ENCODE assay signal across 8 cellular contexts in the genomic region with DNA sequence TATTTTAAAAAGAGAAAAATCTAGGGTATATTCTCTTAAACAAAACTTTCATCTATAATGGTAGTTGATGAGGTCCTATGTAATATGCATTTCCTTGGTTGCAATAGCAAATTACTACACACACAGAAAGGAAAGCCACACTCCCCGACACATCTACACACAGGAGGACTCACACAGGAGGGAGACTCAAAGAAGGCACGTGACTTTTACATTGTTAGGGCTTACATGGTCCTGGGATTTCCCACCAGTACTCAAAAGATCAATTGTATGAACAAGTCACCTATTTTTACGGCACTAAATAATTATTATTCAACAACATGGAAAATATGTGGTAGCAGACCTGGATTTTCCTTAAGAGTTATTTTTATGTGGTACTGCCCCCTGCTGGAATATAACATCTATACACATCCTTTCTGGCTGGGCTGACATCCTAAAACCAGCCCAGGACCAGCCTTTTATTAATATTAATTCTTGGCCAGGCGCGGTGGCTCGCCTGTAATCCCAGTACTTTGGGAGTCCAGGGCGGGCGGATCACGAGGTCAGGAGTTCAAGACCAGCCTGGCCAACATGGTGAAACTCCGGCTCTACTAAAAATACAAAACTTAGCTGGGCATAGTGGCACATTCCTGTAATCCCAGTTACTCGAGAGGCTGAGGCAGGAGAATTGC. TPM values are rescaled to one million over a fixed set of nuclear protein-coding genes. Genes with fewer than 3 reads are reported as not detected.
A peak's percentile ranks its signal among the peaks of the same experiment; 100 is the strongest.
DNase-seq lines count a peak whose midpoint lies in the region; ATAC-seq and TF ChIP-seq lines count a peak whose summit lies in the region.

No MANE protein-coding gene starts in this region.

- no peak overlapping the region for H2AFZ ChIP-seq in hepatocyte

- peak; percentile 67 for TF ChIP-seq CTCF in hepatocyte (IDR thresholded peaks at IDR 0.05; ENCODE audit: poor library complexity)

- no peaks in the 10 kb centered on the region for H4K20me1 ChIP-seq in hepatocyte (ENCODE audit: insufficient read depth, poor library complexity, severe bottlenecking)

- no peaks in the 10 kb centered on the region for H3K4me1 ChIP-seq in hepatocyte (ENCODE audit: insufficient read depth)

- no peak overlapping the region for H3K4me3 ChIP-seq in hepatocyte

- H3K36me3 ChIP-seq in hepatocyte (replicated peaks; ENCODE audit: insufficient read depth, low read depth), result no peaks in the 10 kb centered on the region

- 49% methylated on average over 11 of the region's 11 CpGs for WGBS in hepatocyte (ENCODE audit: low lambda C conversion rate, missing lambda C conversion rate)

- ATAC-seq in GM21526 (IDR thresholded peaks at IDR 0.05; ENCODE audit: low FRiP score, unreplicated experiment), result peak; percentile 67
- peak; percentile 74 for ATAC-seq in stimulated activated naive CD8-positive, alpha-beta T cell treated with anti-CD3 and anti-CD28 coated beads, Interleukin-15, Interleukin-2, amounts not matched to agents 100 U/mL and 50 U/mL, for 24 hours
- ATAC-seq in HG02981 (IDR thresholded peaks at IDR 0.05; ENCODE audit: unreplicated experiment), result no peak

- DNase-seq in DMS 273 (lab: John Stamatoyannopoulos, UW; ENCODE audit: unreplicated experiment), result peak; percentile 81
- DNase-seq in NCI-H2081 treated with DMSO at 0.1 percent for 48 hours (lab: John Stamatoyannopoulos, UW), result peak; percentile 72
- DNase-seq in amniotic stem cell (lab: John Stamatoyannopoulos, UW), result peak; percentile 46
- peak; percentile 84 for DNase-seq in hepatocyte (ENCODE audit: low spot score)
- no peak for DNase-seq in stimulated activated naive CD8-positive, alpha-beta T cell treated with anti-CD3 and anti-CD28 coated beads, Interleukin-15, Interleukin-2, amounts not matched to agents 100 U/mL and 50 U/mL, for 24 hours
- no peak for DNase-seq in stimulated activated CD8-positive, alpha-beta memory T cell treated with anti-CD3 and anti-CD28 coated beads, Interleukin-4, amount 100 ng/mL, for 48 hours

- H3K9me3 ChIP-seq in hepatocyte (ENCODE audit: low read depth), result no peaks in the 10 kb centered on the region

- no peaks in the 10 kb centered on the region for H3K9me2 ChIP-seq in hepatocyte (replicated peaks; ENCODE audit: insufficient read depth)

- no peak overlapping the region for H3K4me2 ChIP-seq in hepatocyte

- no peak overlapping the region for H3K27ac ChIP-seq in hepatocyte

- no peaks in the 10 kb centered on the region for H3K79me2 ChIP-seq in hepatocyte

- no peaks in the 10 kb centered on the region for H3K27me3 ChIP-seq in hepatocyte

RNA-seq across cellular contexts. Expression of a gene that starts 33.9 kb away (rescaled TPM):
- total RNA-seq in hepatocyte, result 43.9 and 46.6 TPM in 2 replicates
- polyA plus RNA-seq in hepatocyte, result 33.5 TPM in 2 replicates

Comparison
In these comparisons a context has a peak if more than half of its experiments do, and no peak if none do; other contexts are left out.
1. DNase-seq: peak in DMS 273 (single experiment), NCI-H2081 treated with DMSO at 0.1 percent for 48 hours (single experiment), amniotic stem cell (single experiment) and hepatocyte (single experiment); none in stimulated activated naive CD8-positive, alpha-beta T cell treated with anti-CD3 and anti-CD28 coated beads, Interleukin-15, Interleukin-2, amounts not matched to agents 100 U/mL and 50 U/mL, for 24 hours (single experiment) and stimulated activated CD8-positive, alpha-beta memory T cell treated with anti-CD3 and anti-CD28 coated beads, Interleukin-4, amount 100 ng/mL, for 48 hours (single experiment).